In genomic region chr3:32447865-32448400, GRCh38 we compare ENCODE assay signal across 2 cellular contexts.
TF ChIP-seq lines count a peak whose summit lies in the region.

No MANE protein-coding gene starts in this region.

TF ChIP-seq in HEK293, 187 proteins besides CTCF, POLR2A, EP300 and RAD21:
- no peak for TF ChIP-seq ZBTB20 (tag by site-specific recombination; IDR thresholded peaks at IDR 0.05)
- TF ChIP-seq ZNF707 (tag by site-specific recombination; IDR thresholded peaks at IDR 0.05): no peak
- TF ChIP-seq ZNF664 (tag by site-specific recombination; IDR thresholded peaks at IDR 0.05): 0 out of 2 replicates have a peak, but pooled peaks have one; percentile 39
- no peak for TF ChIP-seq ZNF324 (tag by site-specific recombination; IDR thresholded peaks at IDR 0.05)
TF ChIP-seq in HEK293: peak in this region for 1.

TF ChIP-seq in K562, 482 proteins besides CTCF, POLR2A, EP300 and RAD21:
- TF ChIP-seq MBD1 (CRISPR knock-in tag; IDR thresholded peaks at IDR 0.05): no peak
- no peak for TF ChIP-seq ZBTB49 (CRISPR knock-in tag; IDR thresholded peaks at IDR 0.05; ENCODE audit: borderline replicate concordance)
- TF ChIP-seq ZNF124 (CRISPR knock-in tag; IDR thresholded peaks at IDR 0.05): no peak
- peak; percentile 30; the same call in 1 of the 2 replicates for TF ChIP-seq GABPA (tag; conservative IDR thresholded peaks at IDR 0.05; ENCODE audit: low read depth)
